24 cellular contexts compared by ENCODE assay signal in the genomic region with DNA sequence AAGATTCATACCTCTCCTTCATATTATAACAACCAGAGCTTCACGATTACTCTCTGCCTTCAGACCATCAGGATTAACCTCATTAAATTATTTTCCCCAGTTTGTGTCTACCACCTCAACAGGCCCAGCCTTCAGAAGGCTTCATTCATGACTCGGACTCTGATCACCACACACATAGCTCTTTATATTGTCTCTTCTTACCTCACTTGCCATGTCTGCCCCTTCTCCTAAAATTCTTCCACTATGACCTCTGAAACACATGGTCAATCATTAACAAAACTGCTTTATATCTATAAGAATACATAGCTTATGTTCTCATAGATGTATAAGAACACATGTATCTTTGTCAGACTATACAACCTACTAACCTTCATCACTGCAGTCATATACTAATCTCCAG.
DNase-seq lines count a peak whose midpoint lies in the region; ATAC-seq, FAIRE-seq and TF ChIP-seq lines count a peak whose summit lies in the region.
"Had no signal": no experiment of that assay in that cellular context is flagged by ENCODE, and none has a peak within 500 bp of the region (broad histone marks: within the 10 kb centered on the region; RNA-seq: fewer than 3 reads in every experiment).

No MANE protein-coding gene starts in this region.

- H2AK5ac ChIP-seq in IMR-90 (ENCODE audit: low read depth, low read length): no peak overlapping the region

- peak overlapping the region in 5 of 11 experiments; percentile 2 to 48 (median 11); a peak in 5 of 22 replicates for H3K4me2 ChIP-seq in BLaER1 treated with 17β-estradiol and CSF1 and Interleukin-3, amounts not matched to agents 10 nM and 100 nM
- H3K4me2 ChIP-seq in IMR-90 (ENCODE audit: low read depth, low read length) (no peak overlapping the region), HepG2 (ENCODE audit: low read depth, low read length) (peak overlapping the region; percentile 62)

- no peak overlapping the region for H3K56ac ChIP-seq in IMR-90 (ENCODE audit: extremely low read depth, insufficient read depth, low read length)

- DNase-seq in IMR-90: peak; percentile 30
- DNase-seq in epithelial cell of proximal tubule (ENCODE audit: low read depth): peak; percentile 22
- DNase-seq in HepG2 (ENCODE audit: low spot score): peak; percentile 95
- no peak for DNase-seq in NCI-H345 (lab: John Stamatoyannopoulos, UW)
- no peak for DNase-seq in GM13976 (ENCODE audit: low spot score)
- no peak for DNase-seq in NCI-H774 (lab: John Stamatoyannopoulos, UW)
- DNase-seq in H4 (ENCODE audit: low spot score): no peak
- DNase-seq: 8988T; CD4-positive, CD25-positive, alpha-beta regulatory T cell; NCI-H1092 treated with DMSO at 0.1 percent for 48 hours; NCI-H1436; NCI-H187; NCI-H2081 treated with DMSO at 0.1 percent for 48 hours; NCI-H2171; NCI-H226; NCI-H510A treated with DMSO at 0.1 percent for 48 hours; PC-3; Right ventricle myocardium superior; RPMI8226; T-helper 1 cell had no signal

- BruUV-seq in IMR-90 (replicated peaks; lab: Mats Ljungman, UMichigan) (no TSS peak), HepG2 (replicated peaks; lab: Mats Ljungman, UMichigan) (no TSS peak)

- no peak overlapping the region for H3K14ac ChIP-seq in IMR-90 (replicated peaks; ENCODE audit: low read depth, low read length)

- TF ChIP-seq CTCF in IMR-90 (conservative IDR thresholded peaks at IDR 0.05; ENCODE audit: low read depth, low read length): no peak
- no peak for TF ChIP-seq CTCF in epithelial cell of proximal tubule (conservative IDR thresholded peaks at IDR 0.05; ENCODE audit: low read depth, low read length)
- TF ChIP-seq CTCF in HepG2 (CRISPR knock-in tag; IDR thresholded peaks at IDR 0.05): no peak
- TF ChIP-seq CTCF in GM13976 (IDR thresholded peaks at IDR 0.05; ENCODE audit: borderline replicate concordance, control extremely low read depth, extremely low read depth, insufficient read depth, missing control alignments): no peak

- dilution Hi-C loops in IMR-90 (cut with HindIII; ENCODE audit: low sequenced_read_pairs, unreplicated experiment): no loop called here

- peaks cover 12 to 26% (median 21%) of the 10 kb centered on the region in 10 experiments; a peak in 19 of 20 replicates for H3K4me1 ChIP-seq in BLaER1 treated with 17β-estradiol and CSF1 and Interleukin-3, amounts not matched to agents 10 nM and 100 nM
- no peaks in the 10 kb centered on the region for H3K4me1 ChIP-seq in IMR-90 (ENCODE audit: control insufficient read depth, insufficient read depth, low read length)
- H3K4me1 ChIP-seq in HepG2 (ENCODE audit: insufficient read depth, low read length): peaks cover 39% of the 10 kb centered on the region
- H3K4me1 ChIP-seq: SJSA1 had no signal

- peaks cover 3% of the 10 kb centered on the region for H3K79me2 ChIP-seq in HepG2 (ENCODE audit: insufficient read depth, low read length)

- H3K4ac ChIP-seq in IMR-90 (ENCODE audit: low read depth, low read length): no peak overlapping the region

- ATAC-seq in IMR-90 (ENCODE audit: low read depth): no peak
- ATAC-seq in HepG2: peak; percentile 99
- ATAC-seq: PC-3 had no signal

- H2BK5ac ChIP-seq in IMR-90 (ENCODE audit: low read depth, low read length, poor library complexity, severe bottlenecking): no peak overlapping the region

- H3K27ac ChIP-seq in BLaER1 treated with 17β-estradiol and CSF1 and Interleukin-3, amounts not matched to agents 10 nM and 100 nM: peak overlapping the region in 7 of 11 experiments; percentile 25 to 75 (median 63); a peak in 12 of 22 replicates
- no peak overlapping the region for H3K27ac ChIP-seq in IMR-90 (ENCODE audit: insufficient read depth, low read length)
- H3K27ac ChIP-seq in HepG2 (ENCODE audit: extremely low read length, insufficient read depth, low read length): peak overlapping the region; percentile 78
- H3K27ac ChIP-seq: SJSA1 had no signal

- peaks cover 21 to 72% (median 43%) of the 10 kb centered on the region in 11 experiments for H3K36me3 ChIP-seq in BLaER1 treated with 17β-estradiol and CSF1 and Interleukin-3, amounts not matched to agents 10 nM and 100 nM
- H3K36me3 ChIP-seq in IMR-90 (ENCODE audit: control insufficient read depth, insufficient read depth, low read length): peaks cover 9% of the 10 kb centered on the region
- peaks cover 4 to 16% of the 10 kb centered on the region in 2 experiments; a peak in 3 of 5 replicates for H3K36me3 ChIP-seq in HepG2 (replicated peaks in 1 of 2; ENCODE audit: control insufficient read depth in 1 of 2, insufficient read depth in 2 of 2, low read length in 2 of 2)
- H3K36me3 ChIP-seq: SJSA1 had no signal

- in situ Hi-C loops in IMR-90 (cut with MboI; ENCODE audit: low sequenced_read_pairs) (no loop called here), HepG2 (cut with HindIII; ENCODE audit: extremely low pct_ligation_motif_present, low pct_unique_long_range_greater_than_20kb) (no loop called here), GM13976 (cut with MboI; ENCODE audit: low sequenced_read_pairs, unreplicated experiment) (no loop called here)

- no peak overlapping the region for H3K4me3 ChIP-seq in BLaER1 treated with 17β-estradiol and CSF1 and Interleukin-3, amounts not matched to agents 10 nM and 100 nM
- H3K4me3 ChIP-seq in IMR-90 (ENCODE audit: insufficient read depth, low read depth, low read length): no peak overlapping the region
- no peak overlapping the region for H3K4me3 ChIP-seq in epithelial cell of proximal tubule (ENCODE audit: low read depth, low read length)
- peak overlapping the region in 1 of 3 experiments; percentile 26; a peak in 1 of 6 replicates for H3K4me3 ChIP-seq in HepG2 (replicated peaks in 1 of 3; ENCODE audit: insufficient read depth in 1 of 3, low read depth in 2 of 3, low read length in 3 of 3)
- H3K4me3 ChIP-seq: SJSA1 had no signal

- no peak overlapping the region for H2BK120ac ChIP-seq in IMR-90 (ENCODE audit: low read depth, low read length)

- H2BK15ac ChIP-seq in IMR-90 (ENCODE audit: low read depth, low read length): no peak overlapping the region

- TF ChIP-seq POLR2A in IMR-90 (IDR thresholded peaks at IDR 0.05; ENCODE audit: low read depth, low read length): no peak
- no peak for TF ChIP-seq POLR2A in HepG2 (IDR thresholded peaks at IDR 0.05; ENCODE audit: insufficient read depth in 1 of 2, low read depth in 2 of 2, low read length in 2 of 2)

- peaks cover 20 to 29% (median 22%) of the 10 kb centered on the region in 11 experiments for H3K9me3 ChIP-seq in BLaER1 treated with 17β-estradiol and CSF1 and Interleukin-3, amounts not matched to agents 10 nM and 100 nM (replicated peaks in 1 of 11)
- H3K9me3 ChIP-seq in IMR-90 (ENCODE audit: control insufficient read depth, insufficient read depth, low read length): no peaks in the 10 kb centered on the region
- H3K9me3 ChIP-seq in HepG2 (ENCODE audit: low read length): no peaks in the 10 kb centered on the region
- H3K9me3 ChIP-seq: SJSA1 had no signal

- no peaks in the 10 kb centered on the region for H3K27me3 ChIP-seq in BLaER1 treated with 17β-estradiol and CSF1 and Interleukin-3, amounts not matched to agents 10 nM and 100 nM
- no peaks in the 10 kb centered on the region for H3K27me3 ChIP-seq in IMR-90 (ENCODE audit: control insufficient read depth, insufficient read depth, low read length)
- no peaks in the 10 kb centered on the region for H3K27me3 ChIP-seq in HepG2 (ENCODE audit: control insufficient read depth in 1 of 2, insufficient read depth in 2 of 2, low read length in 2 of 2)
- H3K27me3 ChIP-seq: SJSA1 had no signal

- POLR2A ChIA-PET in IMR-90 (lab: Charles Lee; ENCODE audit: unreplicated experiment) (interaction anchor here (0.6 kb wide), 1 partner anchor 229 kb away, joined by 3 read pairs; no protein-coding TSS in a partner anchor), HepG2 (lab: Yijun Ruan, JAX) (interaction anchor here (0.7 to 1.6 kb wide), 5 partner anchors 9 to 222 kb away, joined by 3 to 6 read pairs (median 4); no protein-coding TSS in a partner anchor)

- no peak overlapping the region for H2BK20ac ChIP-seq in IMR-90 (ENCODE audit: low read depth, low read length)

- peak in 1 of 2 experiments; percentile 53; a peak in 1 of 4 replicates for TF ChIP-seq EP300 in HepG2 (IDR thresholded peaks at IDR 0.05; ENCODE audit: low read depth in 2 of 2, low read length in 2 of 2)
- TF ChIP-seq EP300 in HepG2 (CRISPR knock-in tag; IDR thresholded peaks at IDR 0.05; ENCODE audit: borderline replicate concordance): no peak

- no peak overlapping the region for H4K5ac ChIP-seq in IMR-90 (ENCODE audit: low read depth, low read length)

- FAIRE-seq in HepG2 (lab: Jason Lieb, UNC): peak; percentile 63
- FAIRE-seq: D721Med, HTR-8/SVneo had no signal

- intact Hi-C loops in IMR-90 (cut with micrococcal nuclease): no loop called here
- intact Hi-C loops in HepG2 (cut with micrococcal nuclease; ENCODE audit: unreplicated experiment): no loop called here

- no peaks in the 10 kb centered on the region for H4K20me1 ChIP-seq in BLaER1 treated with 17β-estradiol and CSF1 and Interleukin-3, amounts not matched to agents 10 nM and 100 nM
- H4K20me1 ChIP-seq in IMR-90 (ENCODE audit: insufficient read depth, low read length): no peaks in the 10 kb centered on the region
- H4K20me1 ChIP-seq in HepG2 (ENCODE audit: insufficient read depth, low read length): no peaks in the 10 kb centered on the region

- 80% methylated on average over 1 of the region's 2 CpGs; no CpG with 5 or more reads in 1 of the 2 experiments for WGBS in IMR-90 (ENCODE audit: extremely low coverage in 2 of 2, insufficient read length in 1 of 2), 2 experiments
- 6% methylated on average over 2 of the region's 2 CpGs for WGBS in HepG2 (ENCODE audit: low lambda C conversion rate)

- H2AFZ ChIP-seq in IMR-90 (replicated peaks; ENCODE audit: low read length, poor library complexity) (no peak overlapping the region), HepG2 (ENCODE audit: low read length) (no peak overlapping the region)

- no peak overlapping the region for H4K8ac ChIP-seq in IMR-90 (ENCODE audit: low read depth in 2 of 2, low read length in 2 of 2)

- H3K18ac ChIP-seq in IMR-90 (ENCODE audit: low read depth, low read length): no peak overlapping the region

- CTCF ChIA-PET in IMR-90 (lab: Yijun Ruan, JAX): interaction anchor here (1.2 to 1.3 kb wide), 2 partner anchors 8 to 229 kb away, joined by 3 to 5 read pairs; no protein-coding TSS in a partner anchor
- CTCF ChIA-PET in HepG2 (lab: Yijun Ruan, JAX; ENCODE audit: low intra/inter-chr PET ratio, low total read pairs): no interaction called here

- TF ChIP-seq RAD21 in IMR-90 (IDR thresholded peaks at IDR 0.05; ENCODE audit: low read length): no peak
- no peak for TF ChIP-seq RAD21 in HepG2 (CRISPR knock-in tag; IDR thresholded peaks at IDR 0.05)

- no peak overlapping the region for H4K91ac ChIP-seq in IMR-90 (ENCODE audit: insufficient read depth, low read depth, low read length)

- no peak overlapping the region for H2AK9ac ChIP-seq in IMR-90 (replicated peaks; ENCODE audit: low read depth, low read length, poor library complexity)

- no peaks in the 10 kb centered on the region for H3K9me1 ChIP-seq in IMR-90 (ENCODE audit: insufficient read depth, low read length)

- H3K9ac ChIP-seq in BLaER1 treated with 17β-estradiol and CSF1 and Interleukin-3, amounts not matched to agents 10 nM and 100 nM: no peak overlapping the region
- H3K9ac ChIP-seq in IMR-90 (ENCODE audit: low read depth, low read length): no peak overlapping the region
- H3K9ac ChIP-seq in HepG2 (ENCODE audit: insufficient read depth, low read depth, low read length): peak overlapping the region; percentile 58

- peaks cover 0 to 15% of the 10 kb centered on the region in 2 experiments; a peak in 2 of 4 replicates for H3K79me1 ChIP-seq in IMR-90 (ENCODE audit: low read depth in 1 of 2, low read length in 2 of 2)

- H3K23ac ChIP-seq in IMR-90 (ENCODE audit: low read depth, low read length): no peak overlapping the region

Comparison
In these comparisons a context has a peak if more than half of its experiments do, and no peak if none do; other contexts are left out.
1. DNase-seq: peak in IMR-90 (single experiment), epithelial cell of proximal tubule (single experiment) and HepG2 (single experiment); none in NCI-H345 (single experiment), GM13976 (single experiment), NCI-H774 (single experiment) and H4 (single experiment).